18 cellular contexts compared by ENCODE assay signal in genomic region chr17:18962494-18962815, GRCh38. TPM values are rescaled to one million over a fixed set of nuclear protein-coding genes. Genes with fewer than 3 reads are reported as not detected.
DNase-seq lines count a peak whose midpoint lies in the region; ATAC-seq, FAIRE-seq and TF ChIP-seq lines count a peak whose summit lies in the region.
"Had no signal": no experiment of that assay in that cellular context is flagged by ENCODE, and none has a peak within 500 bp of the region (broad histone marks: within the 10 kb centered on the region; RNA-seq: fewer than 3 reads in every experiment).

No MANE protein-coding gene starts in this region.

- H3K4me1 Mint-ChIP-seq in CD4-positive, alpha-beta memory T cell = peaks cover 8 to 41% (median 14%) of the 10 kb centered on the region in 4 donors
- peaks cover 30% of the 10 kb centered on the region for H3K4me1 Mint-ChIP-seq in neural progenitor cell
- peaks cover 14% of the 10 kb centered on the region for H3K4me1 Mint-ChIP-seq in WTC11

- peaks cover 12% of the 10 kb centered on the region for H3K4me1 ChIP-seq in CD4-positive, alpha-beta memory T cell (ENCODE audit: insufficient read depth, low read length)
- H3K4me1 ChIP-seq in HUES64 (ENCODE audit: insufficient read depth, low read length) = peaks cover 2% of the 10 kb centered on the region; the same call in 1 of the 2 replicates
- peaks cover 0 to 11% (median 6%) of the 10 kb centered on the region in 4 experiments; a peak in 5 of 7 replicates for H3K4me1 ChIP-seq in H1 (replicated peaks in 1 of 4; ENCODE audit: control insufficient read depth in 3 of 4, insufficient read depth in 4 of 4, low read length in 3 of 4)
- peaks cover 12% of the 10 kb centered on the region for H3K4me1 ChIP-seq in neural progenitor cell

- H3K4me3 Mint-ChIP-seq in CD4-positive, alpha-beta memory T cell = no peak overlapping the region
- no peak overlapping the region for H3K4me3 Mint-ChIP-seq in neural progenitor cell
- no peak overlapping the region for H3K4me3 Mint-ChIP-seq in WTC11

- POLR2A ChIA-PET in CD4-positive, alpha-beta memory T cell (lab: Charles Lee; ENCODE audit: partially characterized antibody) = no interaction called here
- POLR2A ChIA-PET in H1 (lab: Charles Lee; ENCODE audit: partially characterized antibody) = interaction anchor here (1.1 to 1.7 kb wide), 2 partner anchors 39 to 62 kb away, joined by 3 to 5 read pairs; no protein-coding TSS in a partner anchor
- POLR2A ChIA-PET in WTC11 (lab: Charles Lee) = no interaction called here

- H3K27ac ChIP-seq in CD4-positive, alpha-beta memory T cell (ENCODE audit: low read depth, low read length) = no peak overlapping the region
- H3K27ac ChIP-seq in HUES64 (ENCODE audit: low read depth, low read length) (no peak overlapping the region), H1 (ENCODE audit: low read depth, low read length) (no peak overlapping the region), neural progenitor cell (no peak overlapping the region)

- no peaks in the 10 kb centered on the region for H3K27me3 ChIP-seq in CD4-positive, alpha-beta memory T cell (ENCODE audit: insufficient read depth, low read length)
- no peaks in the 10 kb centered on the region for H3K27me3 ChIP-seq in HUES64 (ENCODE audit: insufficient read depth, low read length)
- H3K27me3 ChIP-seq in H1 (replicated peaks in 1 of 4; ENCODE audit: control insufficient read depth in 3 of 4, extremely low read depth in 1 of 4, insufficient read depth in 3 of 4, low read length in 3 of 4) = no peaks in the 10 kb centered on the region
- H3K27me3 ChIP-seq in neural progenitor cell = no peaks in the 10 kb centered on the region

- H2BK120ac ChIP-seq in H1 (replicated peaks; ENCODE audit: low read depth, low read length) = no peak overlapping the region

- H3F3A ChIP-seq in neural progenitor cell (ENCODE audit: low read depth) = peaks cover 9% of the 10 kb centered on the region

- H2BK5ac ChIP-seq in H1 (ENCODE audit: low read depth, low read length) = no peak overlapping the region

- 84% methylated on average over 6 of the region's 6 CpGs for WGBS in HUES64
- WGBS in H1 (ENCODE audit: extremely low coverage in 1 of 2, insufficient coverage in 1 of 2, insufficient read length in 1 of 2, insufficient replicate concordance in 2 of 2, low coverage in 1 of 2, low lambda C conversion rate in 2 of 2, missing lambda C conversion rate in 1 of 2), 2 experiments = 85% methylated on average over 6 of the region's 6 CpGs; no CpG with 5 or more reads in 1 of the 2 experiments

- H3K4me3 ChIP-seq in CD4-positive, alpha-beta memory T cell (ENCODE audit: low read length in 2 of 2) = no peak overlapping the region
- H3K4me3 ChIP-seq in HUES64 (ENCODE audit: low read length) (no peak overlapping the region), H1 (ENCODE audit: extremely low read depth in 1 of 4, insufficient read depth in 2 of 4, low read depth in 3 of 4, low read length in 4 of 4) (no peak overlapping the region), neural progenitor cell (no peak overlapping the region)

- no peak for ATAC-seq in WTC11
- ATAC-seq: HCT116 had no signal

- no peaks in the 10 kb centered on the region for H3K9me3 ChIP-seq in CD4-positive, alpha-beta memory T cell (ENCODE audit: control insufficient read depth in 1 of 2, low read length in 2 of 2)
- no peaks in the 10 kb centered on the region for H3K9me3 ChIP-seq in HUES64 (ENCODE audit: insufficient read depth, low read depth, low read length)
- no peaks in the 10 kb centered on the region for H3K9me3 ChIP-seq in H1 (ENCODE audit: insufficient read depth in 2 of 2, low read depth in 1 of 2, low read length in 1 of 2)
- no peaks in the 10 kb centered on the region for H3K9me3 ChIP-seq in neural progenitor cell (ENCODE audit: low read depth)

- H3K18ac ChIP-seq in H1 (ENCODE audit: extremely low read depth, low read length) = no peak overlapping the region

- no peak overlapping the region for H2BK20ac ChIP-seq in H1 (ENCODE audit: low read length)

- H3K79me2 ChIP-seq in H1 (ENCODE audit: control insufficient read depth in 1 of 2, insufficient read depth in 2 of 2, low read length in 2 of 2) = no peaks in the 10 kb centered on the region
- no peaks in the 10 kb centered on the region for H3K79me2 ChIP-seq in neural progenitor cell (ENCODE audit: low read depth)

- no peak for FAIRE-seq in H1 (lab: Jason Lieb, UNC)
- FAIRE-seq: GM18507 had no signal

- H4K91ac ChIP-seq in H1 (replicated peaks; ENCODE audit: insufficient read length, low read length) = no peak overlapping the region

- DNase-seq in CD4-positive, alpha-beta memory T cell = no peak
- DNase-seq in H1 (ENCODE audit: low read depth in 1 of 2, low spot score in 2 of 2) = no peak
- no peak for DNase-seq in neural progenitor cell (ENCODE audit: low spot score)
- DNase-seq in NCI-H82 (lab: John Stamatoyannopoulos, UW) = no peak
- no peak for DNase-seq in NCI-H69 (lab: John Stamatoyannopoulos, UW)
- DNase-seq in WTC11 (ENCODE audit: low spot score) = no peak
- DNase-seq: activated CD4-positive, alpha-beta T cell treated with anti-CD3 and anti-CD28 coated beads, Interleukin-2, amount 50 U/mL, for 4 hours; activated T-cell treated with anti-CD3 and anti-CD28 coated beads, Interleukin-2, amount 50 U/mL, for 48 hours; central memory CD4-positive, alpha-beta T cell; effector memory CD4-positive, alpha-beta T cell; NCI-H1092; NCI-H2081 treated with DMSO at 0.1 percent for 48 hours; NCI-H510A; stimulated activated CD4-positive, alpha-beta T cell treated with anti-CD3 and anti-CD28 coated beads, Interleukin-15, amount 100 ng/mL, for 24 hours had no signal

- no peaks in the 10 kb centered on the region for H3K27me3 Mint-ChIP-seq in CD4-positive, alpha-beta memory T cell
- H3K27me3 Mint-ChIP-seq in neural progenitor cell (ENCODE audit: insufficient read depth, low read depth) (peaks cover 7% of the 10 kb centered on the region), WTC11 (ENCODE audit: low read depth) (no peaks in the 10 kb centered on the region)

- H4K8ac ChIP-seq in H1 (ENCODE audit: extremely low read depth, insufficient read depth, low read length) = peak overlapping the region; percentile 9; the same call in 1 of the 2 replicates

- H2AK5ac ChIP-seq in H1 (ENCODE audit: low read depth, low read length) = no peak overlapping the region

- H3K36me3 Mint-ChIP-seq in CD4-positive, alpha-beta memory T cell = no peaks in the 10 kb centered on the region
- H3K36me3 Mint-ChIP-seq in neural progenitor cell = no peaks in the 10 kb centered on the region
- H3K36me3 Mint-ChIP-seq in WTC11 = no peaks in the 10 kb centered on the region

- TF ChIP-seq RAD21 in H1 (IDR thresholded peaks at IDR 0.05 in 1 of 2, conservative IDR thresholded peaks at IDR 0.05 in 1 of 2; ENCODE audit: low read depth in 2 of 2, low read length in 2 of 2) = no peak

- no peak overlapping the region for H3K23ac ChIP-seq in H1 (ENCODE audit: insufficient read length)

- peak overlapping the region; percentile 25; the same call in 1 of the 2 replicates for H3K9ac ChIP-seq in HUES64 (ENCODE audit: low read depth, low read length)
- no peak overlapping the region for H3K9ac ChIP-seq in H1 (replicated peaks in 1 of 4; ENCODE audit: extremely low read depth in 1 of 4, low read depth in 3 of 4, low read length in 3 of 4)
- no peak overlapping the region for H3K9ac ChIP-seq in neural progenitor cell

- no peak for TF ChIP-seq EP300 in H1 (IDR thresholded peaks at IDR 0.05; ENCODE audit: borderline replicate concordance in 1 of 2, low read depth in 2 of 2, low read length in 2 of 2)

- peak overlapping the region in 4 of 7 donors; percentile 7 to 85 (median 40) for H3K27ac Mint-ChIP-seq in CD4-positive, alpha-beta memory T cell
- peak overlapping the region; percentile 2 for H3K27ac Mint-ChIP-seq in neural progenitor cell
- H3K27ac Mint-ChIP-seq in WTC11 = no peak overlapping the region

- CTCF ChIA-PET in CD4-positive, alpha-beta memory T cell (lab: Charles Lee; ENCODE audit: partially characterized antibody) = interaction anchor here (1.1 to 4.6 kb wide), 2 partner anchors 41 to 110 kb away, joined by 3 to 35 read pairs; partner anchors contain the start of gene FAM83G
- CTCF ChIA-PET in H1 (lab: Charles Lee; ENCODE audit: partially characterized antibody) = interaction anchor here (0.6 to 4.1 kb wide), 7 partner anchors 17 to 55 kb away, joined by 3 to 30 read pairs (median 5); no protein-coding TSS in a partner anchor
- CTCF ChIA-PET in WTC11 (lab: Charles Lee) = interaction anchor here (0.9 to 2.6 kb wide), 2 partner anchors 10 to 61 kb away, joined by 3 to 20 read pairs; partner anchors contain the start of gene SLC5A10

- no peaks in the 10 kb centered on the region for H3K9me3 Mint-ChIP-seq in CD4-positive, alpha-beta memory T cell
- no peaks in the 10 kb centered on the region for H3K9me3 Mint-ChIP-seq in neural progenitor cell
- no peaks in the 10 kb centered on the region for H3K9me3 Mint-ChIP-seq in WTC11

- TF ChIP-seq CTCF in H1 (IDR thresholded peaks at IDR 0.05; ENCODE audit: control extremely low read depth in 1 of 3, insufficient read depth in 1 of 3, low read depth in 1 of 3, low read length in 3 of 3) = no peak
- TF ChIP-seq CTCF in neural progenitor cell (IDR thresholded peaks at IDR 0.05) = no peak
- no peak for TF ChIP-seq CTCF in WTC11 (IDR thresholded peaks at IDR 0.05)

- no peak overlapping the region for H3K14ac ChIP-seq in H1 (ENCODE audit: insufficient read length)

- no peaks in the 10 kb centered on the region for H3K36me3 ChIP-seq in CD4-positive, alpha-beta memory T cell (ENCODE audit: insufficient read depth, low read length)
- H3K36me3 ChIP-seq in HUES64 (ENCODE audit: insufficient read depth, low read length) = no peaks in the 10 kb centered on the region
- H3K36me3 ChIP-seq in H1 (ENCODE audit: control insufficient read depth in 2 of 4, insufficient read depth in 4 of 4, low read length in 3 of 4) = no peaks in the 10 kb centered on the region
- no peaks in the 10 kb centered on the region for H3K36me3 ChIP-seq in neural progenitor cell

- H3K79me1 ChIP-seq in H1 (ENCODE audit: low read depth, low read length) = no peaks in the 10 kb centered on the region

- H2AFZ ChIP-seq in H1 (ENCODE audit: low read length) (0 out of 2 replicates have a peak overlapping the region, but pooled peaks have one; percentile 51), neural progenitor cell (replicated peaks) (no peak overlapping the region)

- H3K23me2 ChIP-seq in H1 (ENCODE audit: low read depth, low read length) = no peaks in the 10 kb centered on the region

- H3K4me2 ChIP-seq in H1 (ENCODE audit: insufficient read depth in 1 of 2, low read depth in 2 of 2, low read length in 2 of 2) (no peak overlapping the region), neural progenitor cell (no peak overlapping the region)

- no peak overlapping the region for H4K5ac ChIP-seq in H1 (ENCODE audit: insufficient read length, low read depth, low read length)

- intact Hi-C loops in CD4-positive, alpha-beta memory T cell (cut with micrococcal nuclease) = no loop called here

- H2BK12ac ChIP-seq in H1 (ENCODE audit: low read depth, low read length) = peak overlapping the region; percentile 44; the same call in 1 of the 2 replicates

- H3K56ac ChIP-seq in H1 (replicated peaks; ENCODE audit: insufficient read length, low read depth, low read length) = no peak overlapping the region

- no peaks in the 10 kb centered on the region for H4K20me1 ChIP-seq in H1 (replicated peaks in 1 of 2; ENCODE audit: control insufficient read depth in 1 of 2, insufficient read depth in 2 of 2, low read length in 2 of 2)
- no peaks in the 10 kb centered on the region for H4K20me1 ChIP-seq in neural progenitor cell (ENCODE audit: low read depth)

- no peak for TF ChIP-seq POLR2A in H1 (IDR thresholded peaks at IDR 0.05; ENCODE audit: control extremely low read depth in 1 of 2, low read depth in 2 of 2, low read length in 2 of 2)

- H3K4ac ChIP-seq in H1 (replicated peaks; ENCODE audit: insufficient read length, low read depth, low read length) = no peak overlapping the region

- H2BK15ac ChIP-seq in H1 (ENCODE audit: low read length) = no peak overlapping the region

RNA-seq across cellular contexts. Expression of gene SLC5A10, which starts 10.5 kb away (rescaled TPM):
- not detected for total RNA-seq in CD4-positive, alpha-beta memory T cell
- under 1 TPM; 0.10 to 0.11 TPM for polyA plus RNA-seq in CD4-positive, alpha-beta memory T cell
- polyA plus RNA-seq in HUES64 (2013, experiment 1 of 2) = 0.05 TPM
- polyA plus RNA-seq in HUES64 (2013, experiment 2 of 2) = not detected
- total RNA-seq in H1 (2021; fragmentation: NEBNext Ultra II Directional; extraction: Animal tissue kit (Norgen Biotek cat#: 25700)) = 0.11 TPM in 1 of 2 replicates, not detected in the other
- 0.05 and 0.11 TPM in 2 replicates for polyA plus RNA-seq in H1 (2011; rRNA removed)
- 0.08 TPM for polyA plus RNA-seq in H1 (2011; cell fraction: cytosol; rRNA removed)
- polyA plus RNA-seq in H1 (2011; cell fraction: nucleus; rRNA removed) = 0.16 TPM
- polyA plus RNA-seq in H1 (2012, experiment 1 of 2) = 0.14 to 0.16 TPM in 2 of 4 replicates, not detected in the others
- polyA plus RNA-seq in H1 (2012, experiment 2 of 2) = not detected
- polyA plus RNA-seq in H1 (2013, experiment 1 of 2) = under 0.01 TPM
- polyA plus RNA-seq in H1 (2013, experiment 2 of 2) = not detected
- polyA minus RNA-seq in H1 (2011; rRNA and poly(A)+ RNA removed) = 0.16 TPM in 1 of 2 replicates, not detected in the other
- polyA minus RNA-seq in H1 (2011; cell fraction: cytosol; rRNA and poly(A)+ RNA removed) = not detected
- polyA minus RNA-seq in H1 (2011; cell fraction: nucleus; rRNA and poly(A)+ RNA removed) = 0.10 TPM
- total RNA-seq in neural progenitor cell (ENCODE audit: low replicate concordance) = not detected in 2 replicates
- total RNA-seq in WTC11 (2021) = 0.09 TPM in 1 of 3 replicates, not detected in the others
- total RNA-seq: urinary bladder had no signal

RNA-seq across cellular contexts. Expression of gene FAM83G, which starts 42.1 kb away (rescaled TPM):
- 10 to 100 TPM; 13.8 to 15.1 TPM for total RNA-seq in CD4-positive, alpha-beta memory T cell
- polyA plus RNA-seq in CD4-positive, alpha-beta memory T cell = 1 to 10 TPM; 1.6 to 6.9 TPM
- polyA plus RNA-seq in HUES64 (2013, experiment 1 of 2) = 14.0 TPM
- 11.6 TPM for polyA plus RNA-seq in HUES64 (2013, experiment 2 of 2)
- 28.7 and 29.0 TPM in 2 replicates for total RNA-seq in H1 (2021; fragmentation: NEBNext Ultra II Directional; extraction: Animal tissue kit (Norgen Biotek cat#: 25700))
- 15.4 and 21.3 TPM in 2 replicates for polyA plus RNA-seq in H1 (2011; rRNA removed)
- polyA plus RNA-seq in H1 (2011; cell fraction: cytosol; rRNA removed) = 14.3 TPM
- polyA plus RNA-seq in H1 (2011; cell fraction: nucleus; rRNA removed) = 29.6 TPM
- polyA plus RNA-seq in H1 (2012, experiment 1 of 2) = 13.8 to 20.5 TPM (median 18.5 TPM) in 4 replicates
- 20.3 TPM for polyA plus RNA-seq in H1 (2012, experiment 2 of 2)
- 13.9 TPM for polyA plus RNA-seq in H1 (2013, experiment 1 of 2)
- 13.4 TPM for polyA plus RNA-seq in H1 (2013, experiment 2 of 2)
- 20.1 and 21.0 TPM in 2 replicates for polyA minus RNA-seq in H1 (2011; rRNA and poly(A)+ RNA removed)
- 21.6 TPM for polyA minus RNA-seq in H1 (2011; cell fraction: cytosol; rRNA and poly(A)+ RNA removed)
- 22.7 TPM for polyA minus RNA-seq in H1 (2011; cell fraction: nucleus; rRNA and poly(A)+ RNA removed)
- 9.9 and 24.3 TPM in 2 replicates for total RNA-seq in neural progenitor cell (ENCODE audit: low replicate concordance)
- total RNA-seq in WTC11 (2021) = 26.6 to 31.4 TPM (median 27.7 TPM) in 3 replicates
